ENCODE assay signal across 26 cellular contexts in genomic region chr2:48034295-48034694, GRCh38.
"Had no signal": no experiment of that assay in that cellular context is flagged by ENCODE, and none has a peak within 500 bp of the region (broad histone marks: within the 10 kb centered on the region; RNA-seq: fewer than 3 reads in every experiment).

No MANE protein-coding gene starts in this region.

- H3K27ac Mint-ChIP-seq: activated B cell treated with CpG ODN at 0.5 μM for 24 hours; activated CD8-positive, alpha-beta memory T cell treated with anti-CD3 and anti-CD28 coated beads, Interleukin-2, amount 10 ng/mL, durations not matched to agents 7 days and 5 days; activated CD8-positive, alpha-beta T cell treated with anti-CD3 and anti-CD28 coated beads for 36 hours; activated naive CD8-positive, alpha-beta T cell; activated T-cell treated with anti-CD3 and anti-CD28 coated beads, Interleukin-2, amount 50 U/mL, for 72 hours; T-helper 1 cell treated with Interleukin-12 subunit alpha and Interleukin-12 subunit beta and Interleukin-4 antibody, amounts not matched to agents 30 μg/mL and 1 μg/mL, for 36 hours had no signal

- H3K27ac ChIP-seq: body of pancreas, colonic mucosa, left ventricle myocardium inferior, pancreas, psoas muscle, tibial nerve had no signal

- H3K4me3 Mint-ChIP-seq: activated B cell treated with CpG ODN at 0.5 μM for 24 hours; activated CD8-positive, alpha-beta memory T cell treated with anti-CD3 and anti-CD28 coated beads, Interleukin-2, amount 10 ng/mL, durations not matched to agents 7 days and 5 days; activated CD8-positive, alpha-beta T cell treated with anti-CD3 and anti-CD28 coated beads for 36 hours; activated naive CD8-positive, alpha-beta T cell; activated T-cell treated with anti-CD3 and anti-CD28 coated beads, Interleukin-2, amount 50 U/mL, for 72 hours; naive B cell; T-helper 1 cell treated with Interleukin-12 subunit alpha and Interleukin-12 subunit beta and Interleukin-4 antibody, amounts not matched to agents 30 μg/mL and 1 μg/mL, for 36 hours had no signal

- H3K4me1 Mint-ChIP-seq: activated CD8-positive, alpha-beta memory T cell treated with anti-CD3 and anti-CD28 coated beads, Interleukin-2, amount 10 ng/mL, durations not matched to agents 7 days and 5 days had no signal

- H3K36me3 Mint-ChIP-seq: activated CD8-positive, alpha-beta memory T cell treated with anti-CD3 and anti-CD28 coated beads, Interleukin-2, amount 10 ng/mL, durations not matched to agents 7 days and 5 days had no signal

- DNase-seq: activated B cell treated with CpG ODN at 0.5 μM for 24 hours; activated CD4-positive, alpha-beta T cell treated with anti-CD3 and anti-CD28 coated beads, Interleukin-2, amount 50 U/mL, for 1 hour; activated CD8-positive, alpha-beta memory T cell treated with anti-CD3 and anti-CD28 coated beads, Interleukin-2, amount 10 ng/mL, durations not matched to agents 7 days and 5 days; activated CD8-positive, alpha-beta T cell treated with anti-CD3 and anti-CD28 coated beads for 36 hours; activated effector memory CD4-positive, alpha-beta T cell treated with Interleukin-2 at 50 U/mL for 16 hours; activated naive CD4-positive, alpha-beta T cell treated with Interleukin-2 at 50 U/mL for 16 hours; activated T-cell treated with anti-CD3 and anti-CD28 coated beads for 4 hours; activated T-cell treated with anti-CD3 and anti-CD28 coated beads, Interleukin-2, amount 50 U/mL, for 72 hours; aorta; body of pancreas; colonic mucosa; effector memory CD4-positive, alpha-beta T cell; glutamatergic neuron; islet precursor cell; left ventricle myocardium inferior; naive B cell; pancreas; psoas muscle; stimulated activated CD4-positive, alpha-beta T cell treated with anti-CD3 and anti-CD28 coated beads, Interleukin-15, amount 100 ng/mL, for 24 hours; stimulated activated CD4-positive, alpha-beta T cell treated with anti-CD3 and anti-CD28 coated beads, Interleukin-2, amount 100 ng/mL, for 24 hours; stimulated activated naive CD4-positive, alpha-beta T cell treated with Interleukin-2 at 50 U/mL for 16 hours; T-helper 9 cell had no signal

- H3K4me3 ChIP-seq: body of pancreas, colonic mucosa, left ventricle myocardium inferior, lung, pancreas, psoas muscle, tibial nerve had no signal

- ATAC-seq: activated CD8-positive, alpha-beta memory T cell treated with anti-CD3 and anti-CD28 coated beads, Interleukin-2, amount 10 ng/mL, durations not matched to agents 7 days and 5 days; activated CD8-positive, alpha-beta T cell treated with anti-CD3 and anti-CD28 coated beads for 36 hours; activated T-cell treated with anti-CD3 and anti-CD28 coated beads, Interleukin-2, amount 50 U/mL, for 72 hours; body of pancreas; pancreas; psoas muscle had no signal

- H3K27me3 Mint-ChIP-seq: activated B cell treated with CpG ODN at 0.5 μM for 24 hours; activated CD8-positive, alpha-beta T cell treated with anti-CD3 and anti-CD28 coated beads for 36 hours; activated naive CD8-positive, alpha-beta T cell; naive B cell had no signal

- H3K27me3 ChIP-seq: body of pancreas, colonic mucosa, pancreas, tibial nerve had no signal

- H3K9me3 ChIP-seq: body of pancreas, colonic mucosa, pancreas, psoas muscle had no signal

- H3K4me1 ChIP-seq: body of pancreas, colonic mucosa, left ventricle myocardium inferior, pancreas, psoas muscle, tibial nerve had no signal

- H3K36me3 ChIP-seq: colonic mucosa, left ventricle myocardium inferior, pancreas, tibial nerve had no signal
